Comparison of ENCODE assay signal across 19 cellular contexts in genomic region chr21:45002381-45003204, GRCh38.
DNase-seq lines count a peak whose midpoint lies in the region; TF ChIP-seq lines count a peak whose summit lies in the region.
"Had no signal": no experiment of that assay in that cellular context is flagged by ENCODE, and none has a peak within 500 bp of the region (broad histone marks: within the 10 kb centered on the region; RNA-seq: fewer than 3 reads in every experiment).

No MANE protein-coding gene starts in this region.

- H3K4me3 ChIP-seq in BE2C (ENCODE audit: low read depth, low read length) (no peak overlapping the region), NT2/D1 (ENCODE audit: insufficient read length, low read depth) (no peak overlapping the region), left ventricle myocardium inferior (no peak overlapping the region)
- H3K4me3 ChIP-seq: dorsolateral prefrontal cortex, HAP-1 had no signal

- TF ChIP-seq CTCF in BE2C (IDR thresholded peaks at IDR 0.05; ENCODE audit: low read depth, low read length): no peak
- TF ChIP-seq CTCF in left ventricle myocardium inferior (IDR thresholded peaks at IDR 0.05; ENCODE audit: borderline replicate concordance): no peak

- DNase-seq in BE2C (peak; percentile 4), NT2/D1 (ENCODE audit: low read depth, low spot score) (no peak), left ventricle myocardium inferior (peak; percentile 8), posterior vena cava (ENCODE audit: low spot score) (peak; percentile 73), Kasumi-1 (lab: John Stamatoyannopoulos, UW) (no peak), HT-29 (ENCODE audit: low spot score) (no peak)
- no peak for DNase-seq in stimulated activated naive CD4-positive, alpha-beta T cell (lab: John Stamatoyannopoulos, UW)
- DNase-seq: activated CD4-positive, CD25-positive, alpha-beta regulatory T cell; activated CD8-positive, alpha-beta T cell treated with anti-CD3 and anti-CD28 coated beads, Interleukin-2, amount 10 ng/mL, durations not matched to agents 7 days and 5 days; activated naive CD4-positive, alpha-beta T cell; activated T-cell treated with anti-CD3 and anti-CD28 coated beads, Interleukin-2, amount 50 U/mL, for 24 hours; immature natural killer cell; NCI-H1436 treated with DMSO at 0.1 percent for 48 hours; NCI-H2171; NCI-H526; RPMI8226; T-helper 9 cell had no signal

- no peaks in the 10 kb centered on the region for H3K36me3 ChIP-seq in BE2C
- no peaks in the 10 kb centered on the region for H3K36me3 ChIP-seq in NT2/D1 (ENCODE audit: insufficient read depth, insufficient read length, low read length)
- H3K36me3 ChIP-seq in left ventricle myocardium inferior: no peaks in the 10 kb centered on the region
- H3K36me3 ChIP-seq: HAP-1 had no signal

- peak overlapping the region; percentile 17 for H3K9ac ChIP-seq in NT2/D1 (ENCODE audit: insufficient read length, low read depth)

- intact Hi-C loops in left ventricle myocardium inferior (cut with micrococcal nuclease) (no loop called here), posterior vena cava (cut with DNase I) (no loop called here)

- H3K9me3 ChIP-seq in BE2C: no peaks in the 10 kb centered on the region
- H3K9me3 ChIP-seq in NT2/D1 (ENCODE audit: insufficient read depth, low read length): peaks cover 13% of the 10 kb centered on the region
- H3K9me3 ChIP-seq in left ventricle myocardium inferior (replicated peaks): peaks cover 16% of the 10 kb centered on the region
- H3K9me3 ChIP-seq: HAP-1 had no signal

- H3K27me3 ChIP-seq in BE2C (no peaks in the 10 kb centered on the region), NT2/D1 (ENCODE audit: insufficient read depth, insufficient read length) (peaks cover 13% of the 10 kb centered on the region), left ventricle myocardium inferior (ENCODE audit: low read depth) (no peaks in the 10 kb centered on the region)

- H3K27ac ChIP-seq in left ventricle myocardium inferior (replicated peaks): no peak overlapping the region
- H3K27ac ChIP-seq: dorsolateral prefrontal cortex had no signal

- H3K4me1 ChIP-seq in BE2C: no peaks in the 10 kb centered on the region
- peaks cover 28% of the 10 kb centered on the region for H3K4me1 ChIP-seq in NT2/D1 (ENCODE audit: insufficient read depth, insufficient read length)
- peaks cover 22% of the 10 kb centered on the region for H3K4me1 ChIP-seq in left ventricle myocardium inferior

Comparison
In these comparisons a context has a peak if more than half of its experiments do, and no peak if none do; other contexts are left out.
1. DNase-seq: peak in BE2C (single experiment), left ventricle myocardium inferior (single experiment) and posterior vena cava (single experiment); none in NT2/D1 (single experiment), stimulated activated naive CD4-positive, alpha-beta T cell (0 of 6), Kasumi-1 (0 of 2) and HT-29 (single experiment).